ENCODE assay signal across 8 cellular contexts in the genomic region with DNA sequence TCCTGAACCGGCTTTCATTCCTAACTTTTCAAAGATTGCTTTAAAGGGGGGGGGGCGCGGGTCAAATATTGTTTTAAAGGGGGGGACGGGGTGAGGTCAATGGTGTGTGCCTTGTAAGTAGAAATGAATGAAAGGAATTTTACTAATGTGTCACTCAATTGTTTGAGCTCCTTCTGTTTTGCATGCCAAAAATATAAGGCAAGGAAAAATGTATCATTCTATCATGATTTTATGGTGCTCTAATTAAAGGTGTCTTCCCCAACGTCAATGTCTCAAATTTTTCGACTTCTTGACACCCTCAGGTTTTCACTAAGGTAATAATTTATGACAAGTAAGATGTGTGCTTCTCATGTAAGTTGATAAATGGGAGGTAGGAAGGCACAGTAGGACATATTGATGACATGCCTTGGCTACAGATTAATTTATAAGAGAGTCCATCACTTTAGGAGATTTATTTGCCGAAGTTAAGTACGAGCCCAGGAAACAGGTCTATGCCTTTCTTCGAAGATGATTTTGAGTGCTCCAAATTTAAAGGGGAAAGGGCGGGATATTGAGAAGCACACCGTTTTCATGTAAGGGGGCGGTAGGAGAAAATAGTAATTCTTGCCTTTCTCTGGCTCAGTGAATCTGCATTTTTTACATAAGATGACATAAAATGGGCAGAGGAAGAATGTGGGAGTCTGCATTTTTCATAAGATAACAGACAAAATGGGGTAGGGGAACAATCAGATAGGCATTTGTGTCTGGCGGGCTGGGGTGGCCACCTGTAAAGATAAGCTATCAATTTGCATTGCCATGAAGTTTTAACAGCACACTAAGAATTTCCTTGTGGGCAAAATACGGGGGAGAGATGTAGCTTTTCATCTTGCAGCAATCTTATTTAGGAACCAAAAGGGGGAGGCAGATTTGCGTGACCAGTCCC. TPM values are rescaled to one million over a fixed set of nuclear protein-coding genes. Genes with fewer than 3 reads are reported as not detected.
DNase-seq lines count a peak whose midpoint lies in the region; ATAC-seq and TF ChIP-seq lines count a peak whose summit lies in the region.

No MANE protein-coding gene starts in this region.

- H3K27ac ChIP-seq in adrenal gland (peak overlapping the region in 4 of 5 donors; percentile 44 to 98 (median 81)), layer of hippocampus (ENCODE audit: low read depth, low read length) (peak overlapping the region; percentile 69), thyroid gland (peak overlapping the region in 2 of 3 donors; percentile 11 to 37)

- H3K4me3 ChIP-seq in adrenal gland (peak overlapping the region in 3 of 4 donors; percentile 51 to 100 (median 99)), thyroid gland (replicated peaks in 1 of 3) (peak overlapping the region; percentile 3 to 62 (median 57))

- H3K27ac Mint-ChIP-seq in activated T-cell treated with anti-CD3 and anti-CD28 coated beads, Interleukin-2, amount 50 U/mL, for 24 hours: peak overlapping the region; percentile 100

- H3K27me3 ChIP-seq in adrenal gland (no peaks in the 10 kb centered on the region), layer of hippocampus (ENCODE audit: control insufficient read depth, insufficient read depth, low read length) (no peaks in the 10 kb centered on the region), thyroid gland (no peaks in the 10 kb centered on the region)

- peak overlapping the region; percentile 100 for H3K4me3 Mint-ChIP-seq in activated T-cell treated with anti-CD3 and anti-CD28 coated beads, Interleukin-2, amount 50 U/mL, for 24 hours

- H3K4me1 Mint-ChIP-seq in activated T-cell treated with anti-CD3 and anti-CD28 coated beads, Interleukin-2, amount 50 U/mL, for 24 hours (ENCODE audit: low read depth): peaks cover 38% of the 10 kb centered on the region

- 16 to 21% (median 19%) methylated on average over 15 of the region's 15 CpGs for WGBS in adrenal gland, 4 donors
- WGBS in thyroid gland, 2 donors: 16% methylated on average over 15 of the region's 15 CpGs

- H3K36me3 ChIP-seq in adrenal gland (replicated peaks in 1 of 2) (no peaks in the 10 kb centered on the region), thyroid gland (no peaks in the 10 kb centered on the region)

- H3K9me3 ChIP-seq in adrenal gland (replicated peaks in 1 of 3): no peaks in the 10 kb centered on the region
- H3K9me3 ChIP-seq in thyroid gland: no peaks in the 10 kb centered on the region

- peaks cover 19 to 23% of the 10 kb centered on the region in 2 donors for H3K4me1 ChIP-seq in adrenal gland (replicated peaks in 1 of 2)
- H3K4me1 ChIP-seq in thyroid gland: peaks cover 13 to 26% of the 10 kb centered on the region in 2 donors

- TF ChIP-seq CTCF in adrenal gland (IDR thresholded peaks at IDR 0.05) (no peak), thyroid gland (IDR thresholded peaks at IDR 0.05) (no peak)

- no peaks in the 10 kb centered on the region for H3K27me3 Mint-ChIP-seq in activated T-cell treated with anti-CD3 and anti-CD28 coated beads, Interleukin-2, amount 50 U/mL, for 24 hours

- ATAC-seq in GM21723 (IDR thresholded peaks at IDR 0.05; ENCODE audit: unreplicated experiment) (no peak), HG03469 (IDR thresholded peaks at IDR 0.05; ENCODE audit: unreplicated experiment) (no peak)

- intact Hi-C loops in adrenal gland (cut with DNase I) (no loop called here), thyroid gland (cut with DNase I) (loop anchor here (10.0 kb wide), 1 partner anchor 141 kb away; no protein-coding TSS in a partner anchor)

- DNase-seq in activated T-cell treated with anti-CD3 and anti-CD28 coated beads, Interleukin-2, amount 50 U/mL, for 24 hours: no peak
- no peak for DNase-seq in activated T-cell treated with anti-CD3 and anti-CD28 coated beads, Interleukin-2, amount 50 U/mL, for 48 hours
- DNase-seq in adrenal gland: no peak
- no peak for DNase-seq in thyroid gland
- no peak for DNase-seq in SHP77 treated with DMSO at 0.1 percent for 48 hours (lab: John Stamatoyannopoulos, UW)

- no peaks in the 10 kb centered on the region for H3K9me3 Mint-ChIP-seq in activated T-cell treated with anti-CD3 and anti-CD28 coated beads, Interleukin-2, amount 50 U/mL, for 24 hours

- peaks cover 23% of the 10 kb centered on the region for H3K36me3 Mint-ChIP-seq in activated T-cell treated with anti-CD3 and anti-CD28 coated beads, Interleukin-2, amount 50 U/mL, for 24 hours (ENCODE audit: low read depth)

- TF ChIP-seq POLR2A in adrenal gland (IDR thresholded peaks at IDR 0.05) (no peak), thyroid gland (IDR thresholded peaks at IDR 0.05) (no peak)

RNA-seq across cellular contexts. Expression of a gene that starts 1.2 kb away (rescaled TPM):
- total RNA-seq in adrenal gland (10 to 100 TPM; 24.6 to 69.6 (median 44.6) TPM), thyroid gland (10 to 100 TPM; 45.9 to 96.8 (median 61.8) TPM)
- polyA plus RNA-seq in adrenal gland: 10 to 100 TPM; 12.8 to 40.0 (median 13.1) TPM

Comparison
In these comparisons a context has a peak if more than half of its experiments do, and no peak if none do; other contexts are left out.
1. H3K27ac ChIP-seq: peak in every context shown above with its lines; median percentile 81 in adrenal gland; 69 in layer of hippocampus; 24 in thyroid gland.